ENCODE assay signal across 17 cellular contexts in genomic region chr9:93911871-93912554, GRCh38. TPM values are rescaled to one million over a fixed set of nuclear protein-coding genes. Genes with fewer than 3 reads are reported as not detected.
A peak's percentile ranks its signal among the peaks of the same experiment; 100 is the strongest.
DNase-seq lines count a peak whose midpoint lies in the region; ATAC-seq, FAIRE-seq and TF ChIP-seq lines count a peak whose summit lies in the region.
"Had no signal": no experiment of that assay in that cellular context is flagged by ENCODE, and none has a peak within 500 bp of the region (broad histone marks: within the 10 kb centered on the region; RNA-seq: fewer than 3 reads in every experiment).

No MANE protein-coding gene starts in this region.

- intact Hi-C loops in K562 (cut with micrococcal nuclease) (no loop called here), left lung (cut with DNase I) (no loop called here)
- intact Hi-C loops in CD8-positive, alpha-beta T cell (cut with DNase I, micrococcal nuclease): no loop called here

- FAIRE-seq in K562 (lab: Jason Lieb, UNC): no peak
- FAIRE-seq: islet of Langerhans had no signal

- peaks cover 3% of the 10 kb centered on the region for H3K4me1 Mint-ChIP-seq in CD8-positive, alpha-beta T cell (ENCODE audit: low read depth)

- H3K9me3 ChIP-seq in K562 (replicated peaks; ENCODE audit: control insufficient read depth, insufficient read depth, low read depth, low read length): no peaks in the 10 kb centered on the region
- no peaks in the 10 kb centered on the region for H3K9me3 ChIP-seq in left lung
- no peaks in the 10 kb centered on the region for H3K9me3 ChIP-seq in CD8-positive, alpha-beta T cell (ENCODE audit: low read length)
- H3K9me3 ChIP-seq: gastrocnemius medialis had no signal

- 2% methylated on average over 17 of the region's 22 CpGs for WGBS in K562 (ENCODE audit: insufficient coverage, low coverage, missing lambda C conversion rate)

- H3K4me1 ChIP-seq in K562 (replicated peaks in 1 of 2; ENCODE audit: control insufficient read depth in 2 of 2, insufficient read depth in 2 of 2, low read length in 2 of 2) (peaks cover 0 to 8% of the 10 kb centered on the region in 2 experiments; a peak in 2 of 5 replicates), left lung (no peaks in the 10 kb centered on the region)
- H3K4me1 ChIP-seq in CD8-positive, alpha-beta T cell (ENCODE audit: insufficient read depth, low read length): no peaks in the 10 kb centered on the region
- H3K4me1 ChIP-seq: gastrocnemius medialis had no signal

- TF ChIP-seq CTCF in K562 (IDR thresholded peaks at IDR 0.05 in 2 of 3, conservative IDR thresholded peaks at IDR 0.05 in 1 of 3; ENCODE audit: insufficient read depth in 2 of 3, low read depth in 1 of 3, low read length in 3 of 3) (no peak), left lung (IDR thresholded peaks at IDR 0.05) (no peak)
- no peak for TF ChIP-seq CTCF in CD8-positive, alpha-beta T cell (IDR thresholded peaks at IDR 0.05)

- 0 out of 2 replicates have a peak, but pooled peaks cover 4% of the 10 kb centered on the region for H4K20me1 ChIP-seq in K562 (replicated peaks; ENCODE audit: control insufficient read depth, insufficient read depth, low read length)

- H3K9me3 Mint-ChIP-seq in CD8-positive, alpha-beta T cell: no peaks in the 10 kb centered on the region
- H3K9me3 Mint-ChIP-seq: activated naive CD8-positive, alpha-beta T cell treated with anti-CD3 and anti-CD28 coated beads, Interleukin-2, amount 50 U/mL, for 24 hours; mesothelial cell of epicardium had no signal

- H3K27me3 ChIP-seq in K562 (ENCODE audit: control insufficient read depth in 2 of 2, insufficient read depth in 2 of 2, low read length in 2 of 2): peaks cover 21 to 74% of the 10 kb centered on the region in 2 experiments; a peak in 4 of 5 replicates
- H3K27me3 ChIP-seq in left lung: peaks cover 0 to 61% of the 10 kb centered on the region in 2 donors
- H3K27me3 ChIP-seq in CD8-positive, alpha-beta T cell (ENCODE audit: insufficient read depth, low read length): no peaks in the 10 kb centered on the region
- H3K27me3 ChIP-seq: gastrocnemius medialis had no signal

- CTCF ChIA-PET in K562 (lab: Yijun Ruan, JAX; ENCODE audit: low intra/inter-chr PET ratio): no interaction called here
- CTCF ChIA-PET in CD8-positive, alpha-beta T cell (lab: Charles Lee): no interaction called here

- H3K36me3 ChIP-seq in K562 (ENCODE audit: control insufficient read depth, insufficient read depth, low read length): no peaks in the 10 kb centered on the region
- H3K36me3 ChIP-seq in left lung: no peaks in the 10 kb centered on the region
- H3K36me3 ChIP-seq in CD8-positive, alpha-beta T cell (ENCODE audit: insufficient read depth, low read length): no peaks in the 10 kb centered on the region
- H3K36me3 ChIP-seq: gastrocnemius medialis had no signal

- H3K27ac ChIP-seq in K562 (ENCODE audit: extremely low read depth, low read depth, low read length) (no peak overlapping the region), left lung (no peak overlapping the region)
- no peak overlapping the region for H3K27ac ChIP-seq in CD8-positive, alpha-beta T cell (ENCODE audit: low read depth, low read length)
- H3K27ac ChIP-seq: gastrocnemius medialis had no signal

- POLR2A ChIA-PET in K562 (lab: Yijun Ruan, JAX): interaction anchor here (0.6 to 1.1 kb wide), 3 partner anchors 12 to 459 kb away, joined by 3 to 4 read pairs (median 3); no protein-coding TSS in a partner anchor
- POLR2A ChIA-PET in CD8-positive, alpha-beta T cell (lab: Charles Lee): no interaction called here

- no peak for TF ChIP-seq EP300 in K562 (IDR thresholded peaks at IDR 0.05; ENCODE audit: low read length)

- H3K4me3 ChIP-seq in K562 (no peak overlapping the region), left lung (no peak overlapping the region)
- H3K4me3 ChIP-seq in CD8-positive, alpha-beta T cell (ENCODE audit: low read depth, low read length): no peak overlapping the region
- H3K4me3 ChIP-seq: gastrocnemius medialis had no signal

- no peak overlapping the region for H3K4me3 Mint-ChIP-seq in CD8-positive, alpha-beta T cell
- H3K4me3 Mint-ChIP-seq: activated naive CD8-positive, alpha-beta T cell treated with anti-CD3 and anti-CD28 coated beads, Interleukin-2, amount 50 U/mL, for 24 hours; mesothelial cell of epicardium had no signal

- no peak for TF ChIP-seq POLR2A in K562 (conservative IDR thresholded peaks at IDR 0.05)

- BruUV-seq in K562 (replicated peaks; lab: Mats Ljungman, UMichigan): no TSS peak

- no peaks in the 10 kb centered on the region for H3K79me2 ChIP-seq in K562 (ENCODE audit: control insufficient read depth, insufficient read depth, low read length)

- H3K27ac Mint-ChIP-seq in CD8-positive, alpha-beta T cell: no peak overlapping the region
- H3K27ac Mint-ChIP-seq: activated naive CD8-positive, alpha-beta T cell treated with anti-CD3 and anti-CD28 coated beads, Interleukin-2, amount 50 U/mL, for 24 hours; mesothelial cell of epicardium had no signal

- DNase-seq in DMS153 treated with DMSO at 0.1 percent for 48 hours (lab: John Stamatoyannopoulos, UW; ENCODE audit: unreplicated experiment) (peak; percentile 53), NCI-H1436 treated with DMSO at 0.1 percent for 48 hours (lab: John Stamatoyannopoulos, UW) (peak; percentile 31), K562 (ENCODE audit: extremely low read depth in 1 of 4, low spot score in 3 of 4) (no peak), left lung (peak in 1 of 2 donors; percentile 74), SW 1271 (lab: John Stamatoyannopoulos, UW) (no peak), DMS53 treated with DMSO at 0.1 percent for 48 hours (lab: John Stamatoyannopoulos, UW; ENCODE audit: unreplicated experiment) (no peak)
- no peak for DNase-seq in CD8-positive, alpha-beta T cell
- DNase-seq: activated naive CD8-positive, alpha-beta T cell treated with anti-CD3 and anti-CD28 coated beads, Interleukin-2, amount 50 U/mL, for 24 hours; central memory CD4-positive, alpha-beta T cell; gastrocnemius medialis; KBM-7; NCI-H146; trophoblast cell had no signal

- no peak for TF ChIP-seq RAD21 in K562 (CRISPR knock-in tag; conservative IDR thresholded peaks at IDR 0.05 in 1 of 2, IDR thresholded peaks at IDR 0.05 in 1 of 2)

- no peaks in the 10 kb centered on the region for H3K9me1 ChIP-seq in K562 (ENCODE audit: control insufficient read depth, insufficient read depth, low read length)

- ATAC-seq in K562 (no peak), left lung (peak; percentile 61), HG03159 (IDR thresholded peaks at IDR 0.05; ENCODE audit: unreplicated experiment) (no peak)
- no peak for ATAC-seq in CD8-positive, alpha-beta T cell
- ATAC-seq: activated naive CD8-positive, alpha-beta T cell treated with anti-CD3 and anti-CD28 coated beads, Interleukin-2, amount 50 U/mL, for 24 hours; gastrocnemius medialis; HCT116 had no signal

- no peaks in the 10 kb centered on the region for H3K36me3 Mint-ChIP-seq in CD8-positive, alpha-beta T cell
- H3K36me3 Mint-ChIP-seq: mesothelial cell of epicardium had no signal

- no peak overlapping the region for H3K9ac ChIP-seq in K562 (ENCODE audit: insufficient read depth in 1 of 2, low read depth in 2 of 2, low read length in 2 of 2)

- H3K27me3 Mint-ChIP-seq in CD8-positive, alpha-beta T cell (ENCODE audit: low read depth): peaks cover 11% of the 10 kb centered on the region

- no peak overlapping the region for H2AFZ ChIP-seq in K562 (ENCODE audit: low read depth, low read length)

- in situ Hi-C loops in K562 (cut with MboI): no loop called here

- no peak overlapping the region for H3K4me2 ChIP-seq in K562 (ENCODE audit: insufficient read depth, low read length)

RNA-seq across cellular contexts. Expression of gene BARX1, which starts 43.1 kb away (rescaled TPM):
- total RNA-seq in K562 (2011; cell fraction: chromatin; rRNA removed; ENCODE audit: low replicate concordance): not detected in 2 replicates
- total RNA-seq in K562 (2011; cell fraction: nucleolus; rRNA removed): not detected in 2 replicates
- not detected in 2 replicates for total RNA-seq in K562 (2011; cell fraction: nucleoplasm; rRNA removed)
- total RNA-seq in K562 (2014; rRNA removed): 0.14 TPM in 1 of 2 replicates, not detected in the other
- total RNA-seq in K562 (2014; rRNA removed; fragmentation: Illumina TruSeq; extraction: Trizol): not detected in 2 replicates
- not detected in 2 replicates for total RNA-seq in K562 (2015; rRNA removed; fragmentation: Illumina TruSeq; extraction: Trizol)
- total RNA-seq in K562 (2021): 0.11 TPM in 1 of 2 replicates, not detected in the other
- polyA plus RNA-seq in K562 (2011; rRNA removed): not detected in 2 replicates
- not detected in 2 replicates for polyA plus RNA-seq in K562 (2011; cell fraction: cytosol; rRNA removed)
- polyA plus RNA-seq in K562 (2011; cell fraction: nucleus; rRNA removed): not detected in 2 replicates
- 0.37 TPM in 1 of 2 replicates, not detected in the other for polyA plus RNA-seq in K562 (2012)
- polyA plus RNA-seq in K562 (2014; fragmentation: Illumina TruSeq; extraction: Trizol): not detected in 2 replicates
- not detected for polyA plus RNA-seq in K562 (2014; fragmentation: Nextera tagmentation; extraction: Ambion mirVana)
- 0.08 TPM in 1 of 2 replicates, not detected in the other for polyA plus RNA-seq in K562 (2014; rRNA removed)
- not detected in 2 replicates for polyA minus RNA-seq in K562 (2011; rRNA and poly(A)+ RNA removed)
- not detected in 2 replicates for polyA minus RNA-seq in K562 (2011; cell fraction: cytosol; rRNA and poly(A)+ RNA removed)
- polyA minus RNA-seq in K562 (2011; cell fraction: nucleus; rRNA and poly(A)+ RNA removed): not detected in 2 replicates
- total RNA-seq in left lung: not detected
- total RNA-seq in CD8-positive, alpha-beta T cell: under 1 TPM; 0.54 to 0.78 TPM
- total RNA-seq: gastrocnemius medialis, mesothelial cell of epicardium had no signal

Comparison
In these comparisons a context has a peak if more than half of its experiments do, and no peak if none do; other contexts are left out.
1. DNase-seq: peak in DMS153 treated with DMSO at 0.1 percent for 48 hours (single experiment) and NCI-H1436 treated with DMSO at 0.1 percent for 48 hours (single experiment); none in K562 (0 of 4), SW 1271 (0 of 2), DMS53 treated with DMSO at 0.1 percent for 48 hours (single experiment) and CD8-positive, alpha-beta T cell (0 of 7).